15 cellular contexts compared by ENCODE assay signal in genomic region chr1:239140968-239141367, GRCh38.
"Had no signal": no experiment of that assay in that cellular context is flagged by ENCODE, and none has a peak within 500 bp of the region (broad histone marks: within the 10 kb centered on the region; RNA-seq: fewer than 3 reads in every experiment).

No MANE protein-coding gene starts in this region.

- DNase-seq: cortex of kidney; effector memory CD4-positive, alpha-beta T cell; foreskin keratinocyte; heart left ventricle; hypothalamus; immature natural killer cell; islet precursor cell; kidney; kidney glomerular epithelial cell; left colon; left ventricle myocardium inferior; mammary epithelial cell; mesendoderm; midbrain; naive thymus-derived CD4-positive, alpha-beta T cell had no signal
